Comparison of ENCODE assay signal across 1 cellular context in genomic region chr1:224503161-224504118, GRCh38.
TF ChIP-seq lines count a peak whose summit lies in the region.

No MANE protein-coding gene starts in this region.

TF ChIP-seq in K562, 482 proteins besides CTCF, POLR2A, EP300 and RAD21 (continued from another document and continues in another):
- TF ChIP-seq, protein P1, sequence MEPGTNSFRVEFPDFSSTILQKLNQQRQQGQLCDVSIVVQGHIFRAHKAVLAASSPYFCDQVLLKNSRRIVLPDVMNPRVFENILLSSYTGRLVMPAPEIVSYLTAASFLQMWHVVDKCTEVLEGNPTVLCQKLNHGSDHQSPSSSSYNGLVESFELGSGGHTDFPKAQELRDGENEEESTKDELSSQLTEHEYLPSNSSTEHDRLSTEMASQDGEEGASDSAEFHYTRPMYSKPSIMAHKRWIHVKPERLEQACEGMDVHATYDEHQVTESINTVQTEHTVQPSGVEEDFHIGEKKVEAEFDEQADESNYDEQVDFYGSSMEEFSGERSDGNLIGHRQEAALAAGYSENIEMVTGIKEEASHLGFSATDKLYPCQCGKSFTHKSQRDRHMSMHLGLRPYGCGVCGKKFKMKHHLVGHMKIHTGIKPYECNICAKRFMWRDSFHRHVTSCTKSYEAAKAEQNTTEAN (CRISPR knock-in tag; IDR thresholded peaks at IDR 0.05), result 0 out of 2 replicates have a peak, but pooled peaks have one; percentile 55
- TF ChIP-seq EP400 (IDR thresholded peaks at IDR 0.05), result peak; percentile 71; the same call in 1 of the 2 replicates
- TF ChIP-seq CBFA2T2 (conservative IDR thresholded peaks at IDR 0.05), result peak; percentile 100
- no peak for TF ChIP-seq ZNF830 (CRISPR knock-in tag; IDR thresholded peaks at IDR 0.05)
- peak; percentile 93 for TF ChIP-seq ZNF583 (CRISPR knock-in tag; IDR thresholded peaks at IDR 0.05)
- peak; percentile 89 for TF ChIP-seq ELF1 (tag; IDR thresholded peaks at IDR 0.05)
- TF ChIP-seq ZNF184 (CRISPR knock-in tag; IDR thresholded peaks at IDR 0.05), result no peak
- peak; percentile 98 for TF ChIP-seq ARID4B (CRISPR knock-in tag; IDR thresholded peaks at IDR 0.05)
- TF ChIP-seq YY1 (IDR thresholded peaks at IDR 0.05; ENCODE audit: borderline replicate concordance in 1 of 3, control insufficient read depth in 1 of 3, extremely low read depth in 1 of 3, insufficient read depth in 3 of 3, insufficient read length in 1 of 3, insufficient replicate concordance in 2 of 3, low read depth in 1 of 3, low read length in 2 of 3), result peak in 1 of 3 experiments; percentile 9
- TF ChIP-seq RB1 (IDR thresholded peaks at IDR 0.05; ENCODE audit: low read depth), result peak; percentile 66; the same call in 1 of the 2 replicates
- TF ChIP-seq ZNF77 (CRISPR knock-in tag; IDR thresholded peaks at IDR 0.05), result no peak
- TF ChIP-seq HOXB6 (CRISPR knock-in tag; IDR thresholded peaks at IDR 0.05; ENCODE audit: borderline replicate concordance), result no peak
- TF ChIP-seq PTRF (tag; IDR thresholded peaks at IDR 0.05), result no peak
- TF ChIP-seq, protein P2, sequence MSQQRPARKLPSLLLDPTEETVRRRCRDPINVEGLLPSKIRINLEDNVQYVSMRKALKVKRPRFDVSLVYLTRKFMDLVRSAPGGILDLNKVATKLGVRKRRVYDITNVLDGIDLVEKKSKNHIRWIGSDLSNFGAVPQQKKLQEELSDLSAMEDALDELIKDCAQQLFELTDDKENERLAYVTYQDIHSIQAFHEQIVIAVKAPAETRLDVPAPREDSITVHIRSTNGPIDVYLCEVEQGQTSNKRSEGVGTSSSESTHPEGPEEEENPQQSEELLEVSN (IDR thresholded peaks at IDR 0.05; ENCODE audit: borderline replicate concordance in 1 of 2, extremely low read depth in 1 of 2, insufficient read depth in 1 of 2, insufficient read length in 1 of 2, low read depth in 1 of 2, low read length in 1 of 2, poor library complexity in 1 of 2, severe bottlenecking in 1 of 2), result peak; percentile 68 to 76
- TF ChIP-seq TSHZ1 (CRISPR knock-in tag; IDR thresholded peaks at IDR 0.05), result no peak
- TF ChIP-seq GTF2F1 (IDR thresholded peaks at IDR 0.05; ENCODE audit: low read depth, low read length), result no peak
- TF ChIP-seq CBX2 (IDR thresholded peaks at IDR 0.05; ENCODE audit: insufficient read depth, low read length, poor library complexity, severe bottlenecking), result no peak
- TF ChIP-seq NCOA2 (IDR thresholded peaks at IDR 0.05; ENCODE audit: partially characterized antibody in 2 of 2), result peak in 1 of 2 experiments; percentile 72
- TF ChIP-seq, protein P3, sequence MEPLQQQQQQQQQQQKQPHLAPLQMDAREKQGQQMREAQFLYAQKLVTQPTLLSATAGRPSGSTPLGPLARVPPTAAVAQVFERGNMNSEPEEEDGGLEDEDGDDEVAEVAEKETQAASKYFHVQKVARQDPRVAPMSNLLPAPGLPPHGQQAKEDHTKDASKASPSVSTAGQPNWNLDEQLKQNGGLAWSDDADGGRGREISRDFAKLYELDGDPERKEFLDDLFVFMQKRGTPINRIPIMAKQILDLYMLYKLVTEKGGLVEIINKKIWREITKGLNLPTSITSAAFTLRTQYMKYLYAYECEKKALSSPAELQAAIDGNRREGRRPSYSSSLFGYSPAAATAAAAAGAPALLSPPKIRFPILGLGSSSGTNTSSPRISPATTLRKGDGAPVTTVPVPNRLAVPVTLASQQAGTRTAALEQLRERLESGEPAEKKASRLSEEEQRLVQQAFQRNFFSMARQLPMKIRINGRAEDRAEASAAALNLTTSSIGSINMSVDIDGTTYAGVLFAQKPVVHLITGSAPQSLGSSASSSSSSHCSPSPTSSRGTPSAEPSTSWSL (CRISPR knock-in tag; IDR thresholded peaks at IDR 0.05; ENCODE audit: borderline replicate concordance), result no peak
- no peak for TF ChIP-seq GTF2E2 (tag; IDR thresholded peaks at IDR 0.05)
- TF ChIP-seq, protein P4, sequence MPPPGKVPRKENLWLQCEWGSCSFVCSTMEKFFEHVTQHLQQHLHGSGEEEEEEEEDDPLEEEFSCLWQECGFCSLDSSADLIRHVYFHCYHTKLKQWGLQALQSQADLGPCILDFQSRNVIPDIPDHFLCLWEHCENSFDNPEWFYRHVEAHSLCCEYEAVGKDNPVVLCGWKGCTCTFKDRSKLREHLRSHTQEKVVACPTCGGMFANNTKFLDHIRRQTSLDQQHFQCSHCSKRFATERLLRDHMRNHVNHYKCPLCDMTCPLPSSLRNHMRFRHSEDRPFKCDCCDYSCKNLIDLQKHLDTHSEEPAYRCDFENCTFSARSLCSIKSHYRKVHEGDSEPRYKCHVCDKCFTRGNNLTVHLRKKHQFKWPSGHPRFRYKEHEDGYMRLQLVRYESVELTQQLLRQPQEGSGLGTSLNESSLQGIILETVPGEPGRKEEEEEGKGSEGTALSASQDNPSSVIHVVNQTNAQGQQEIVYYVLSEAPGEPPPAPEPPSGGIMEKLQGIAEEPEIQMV (tag; conservative IDR thresholded peaks at IDR 0.05; ENCODE audit: low read depth), result 0 out of 2 replicates have a peak, but pooled peaks have one; percentile 1
- TF ChIP-seq, protein P5, sequence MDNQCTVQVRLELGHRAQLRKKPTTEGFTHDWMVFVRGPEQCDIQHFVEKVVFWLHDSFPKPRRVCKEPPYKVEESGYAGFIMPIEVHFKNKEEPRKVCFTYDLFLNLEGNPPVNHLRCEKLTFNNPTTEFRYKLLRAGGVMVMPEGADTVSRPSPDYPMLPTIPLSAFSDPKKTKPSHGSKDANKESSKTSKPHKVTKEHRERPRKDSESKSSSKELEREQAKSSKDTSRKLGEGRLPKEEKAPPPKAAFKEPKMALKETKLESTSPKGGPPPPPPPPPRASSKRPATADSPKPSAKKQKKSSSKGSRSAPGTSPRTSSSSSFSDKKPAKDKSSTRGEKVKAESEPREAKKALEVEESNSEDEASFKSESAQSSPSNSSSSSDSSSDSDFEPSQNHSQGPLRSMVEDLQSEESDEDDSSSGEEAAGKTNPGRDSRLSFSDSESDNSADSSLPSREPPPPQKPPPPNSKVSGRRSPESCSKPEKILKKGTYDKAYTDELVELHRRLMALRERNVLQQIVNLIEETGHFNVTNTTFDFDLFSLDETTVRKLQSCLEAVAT (IDR thresholded peaks at IDR 0.05), result peak; percentile 75 to 92; a peak in 3 of 4 replicates
- TF ChIP-seq MTA3 (IDR thresholded peaks at IDR 0.05; ENCODE audit: borderline replicate concordance), result peak; percentile 96
- TF ChIP-seq, protein P6, sequence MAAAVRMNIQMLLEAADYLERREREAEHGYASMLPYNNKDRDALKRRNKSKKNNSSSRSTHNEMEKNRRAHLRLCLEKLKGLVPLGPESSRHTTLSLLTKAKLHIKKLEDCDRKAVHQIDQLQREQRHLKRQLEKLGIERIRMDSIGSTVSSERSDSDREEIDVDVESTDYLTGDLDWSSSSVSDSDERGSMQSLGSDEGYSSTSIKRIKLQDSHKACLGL (CRISPR knock-in tag; IDR thresholded peaks at IDR 0.05; ENCODE audit: borderline replicate concordance, poor library complexity, severe bottlenecking), result no peak
- no peak for TF ChIP-seq IFI16 (CRISPR knock-in tag; IDR thresholded peaks at IDR 0.05)
- peak; percentile 89 for TF ChIP-seq ZEB2 (IDR thresholded peaks at IDR 0.05)
- TF ChIP-seq CBX1 (IDR thresholded peaks at IDR 0.05; ENCODE audit: low read depth), result peak; percentile 93
- TF ChIP-seq MCM7 (IDR thresholded peaks at IDR 0.05), result no peak
- no peak; the same call in 1 of the 2 replicates for TF ChIP-seq SMC3 (conservative IDR thresholded peaks at IDR 0.05; ENCODE audit: insufficient read depth, low read depth, low read length)
- no peak for TF ChIP-seq SAFB2 (IDR thresholded peaks at IDR 0.05; ENCODE audit: borderline replicate concordance, low read depth, low read length, severe bottlenecking)
- no peak for TF ChIP-seq ZFP30 (CRISPR knock-in tag; IDR thresholded peaks at IDR 0.05; ENCODE audit: borderline replicate concordance)
- TF ChIP-seq, protein P7, sequence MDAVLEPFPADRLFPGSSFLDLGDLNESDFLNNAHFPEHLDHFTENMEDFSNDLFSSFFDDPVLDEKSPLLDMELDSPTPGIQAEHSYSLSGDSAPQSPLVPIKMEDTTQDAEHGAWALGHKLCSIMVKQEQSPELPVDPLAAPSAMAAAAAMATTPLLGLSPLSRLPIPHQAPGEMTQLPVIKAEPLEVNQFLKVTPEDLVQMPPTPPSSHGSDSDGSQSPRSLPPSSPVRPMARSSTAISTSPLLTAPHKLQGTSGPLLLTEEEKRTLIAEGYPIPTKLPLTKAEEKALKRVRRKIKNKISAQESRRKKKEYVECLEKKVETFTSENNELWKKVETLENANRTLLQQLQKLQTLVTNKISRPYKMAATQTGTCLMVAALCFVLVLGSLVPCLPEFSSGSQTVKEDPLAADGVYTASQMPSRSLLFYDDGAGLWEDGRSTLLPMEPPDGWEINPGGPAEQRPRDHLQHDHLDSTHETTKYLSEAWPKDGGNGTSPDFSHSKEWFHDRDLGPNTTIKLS (IDR thresholded peaks at IDR 0.05; ENCODE audit: borderline replicate concordance, low read depth), result peak; percentile 68
- TF ChIP-seq GABPA (tag; conservative IDR thresholded peaks at IDR 0.05; ENCODE audit: low read depth), result peak; percentile 63
- TF ChIP-seq PKNOX1 (IDR thresholded peaks at IDR 0.05), result peak; percentile 86
- TF ChIP-seq, protein P8, sequence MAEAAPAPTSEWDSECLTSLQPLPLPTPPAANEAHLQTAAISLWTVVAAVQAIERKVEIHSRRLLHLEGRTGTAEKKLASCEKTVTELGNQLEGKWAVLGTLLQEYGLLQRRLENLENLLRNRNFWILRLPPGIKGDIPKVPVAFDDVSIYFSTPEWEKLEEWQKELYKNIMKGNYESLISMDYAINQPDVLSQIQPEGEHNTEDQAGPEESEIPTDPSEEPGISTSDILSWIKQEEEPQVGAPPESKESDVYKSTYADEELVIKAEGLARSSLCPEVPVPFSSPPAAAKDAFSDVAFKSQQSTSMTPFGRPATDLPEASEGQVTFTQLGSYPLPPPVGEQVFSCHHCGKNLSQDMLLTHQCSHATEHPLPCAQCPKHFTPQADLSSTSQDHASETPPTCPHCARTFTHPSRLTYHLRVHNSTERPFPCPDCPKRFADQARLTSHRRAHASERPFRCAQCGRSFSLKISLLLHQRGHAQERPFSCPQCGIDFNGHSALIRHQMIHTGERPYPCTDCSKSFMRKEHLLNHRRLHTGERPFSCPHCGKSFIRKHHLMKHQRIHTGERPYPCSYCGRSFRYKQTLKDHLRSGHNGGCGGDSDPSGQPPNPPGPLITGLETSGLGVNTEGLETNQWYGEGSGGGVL (CRISPR knock-in tag; IDR thresholded peaks at IDR 0.05), result no peak
- peak; percentile 40; the same call in 1 of the 2 replicates for TF ChIP-seq ZNF445 (CRISPR knock-in tag; IDR thresholded peaks at IDR 0.05; ENCODE audit: low read depth)
- TF ChIP-seq ATF1 (CRISPR knock-in tag; IDR thresholded peaks at IDR 0.05), result no peak
- TF ChIP-seq ATF1 (tag; IDR thresholded peaks at IDR 0.05), result peak; percentile 82
- TF ChIP-seq KDM5B (IDR thresholded peaks at IDR 0.05; ENCODE audit: insufficient replicate concordance, low read depth, low read length), result peak; percentile 53
- TF ChIP-seq U2AF1 (optimal IDR thresholded peaks at IDR 0.05; ENCODE audit: low read depth, low read length), result no peak
- TF ChIP-seq SOX6 (IDR thresholded peaks at IDR 0.05), result peak; percentile 98
